Comparison of ENCODE assay signal across 9 cellular contexts in the genomic region with DNA sequence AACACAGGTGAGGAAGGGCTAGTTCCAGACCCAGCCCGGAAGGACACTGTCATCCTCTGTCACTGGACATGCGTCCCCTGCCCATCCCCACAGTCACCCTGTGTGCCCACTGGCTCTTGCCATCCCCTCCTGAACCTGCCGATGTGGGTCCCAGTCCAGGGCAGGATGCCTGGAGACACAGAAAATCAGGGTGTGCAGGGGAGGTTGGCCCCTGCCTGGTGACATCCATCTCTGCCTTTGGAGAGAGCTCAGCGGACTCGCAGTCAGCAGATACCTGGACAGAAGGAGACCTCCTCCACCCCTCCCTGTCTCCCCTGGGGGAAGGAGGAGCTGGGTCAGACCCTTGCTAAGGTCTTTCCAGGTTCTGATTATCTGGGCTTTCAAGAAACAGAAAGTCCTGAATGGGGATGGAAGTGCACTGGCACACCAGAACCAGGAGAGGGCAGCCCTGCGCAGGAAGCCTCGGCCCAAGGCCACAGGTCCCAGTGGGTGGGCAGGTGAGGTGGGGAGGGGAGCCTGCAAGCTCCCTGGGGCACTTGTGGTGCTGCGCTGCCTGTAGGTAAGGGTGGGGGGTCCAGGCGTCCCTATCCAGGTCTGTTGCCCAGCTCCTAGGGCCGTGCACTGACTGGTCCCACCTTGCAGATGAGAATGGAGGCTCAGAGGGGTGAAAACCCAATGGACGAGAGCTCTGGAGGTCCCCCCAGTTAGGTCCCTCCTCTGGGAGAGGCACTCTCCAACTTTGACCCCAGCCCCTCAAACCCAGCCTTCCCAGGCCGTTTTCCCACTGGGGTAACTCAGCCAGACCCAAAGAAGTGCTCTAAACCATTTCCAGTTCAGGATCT. TPM values are rescaled to one million over a fixed set of nuclear protein-coding genes. Genes with fewer than 3 reads are reported as not detected.
A peak's percentile ranks its signal among the peaks of the same experiment; 100 is the strongest.
DNase-seq lines count a peak whose midpoint lies in the region; ATAC-seq and TF ChIP-seq lines count a peak whose summit lies in the region.
"Had no signal": no experiment of that assay in that cellular context is flagged by ENCODE, and none has a peak within 500 bp of the region (broad histone marks: within the 10 kb centered on the region; RNA-seq: fewer than 3 reads in every experiment).

No MANE protein-coding gene starts in this region.

- ATAC-seq in GM21737 (IDR thresholded peaks at IDR 0.05; ENCODE audit: unreplicated experiment): no peak
- ATAC-seq in GM18868 (IDR thresholded peaks at IDR 0.05; ENCODE audit: unreplicated experiment): no peak

- in situ Hi-C loops in KBM-7 (cut with MboI; ENCODE audit: low pct_unique_long_range_greater_than_20kb, low sequenced_read_pairs): no loop called here

- H3K27me3 Mint-ChIP-seq in neural crest cell (ENCODE audit: low read depth): peaks cover 20% of the 10 kb centered on the region

- no peak overlapping the region for H3K27ac Mint-ChIP-seq in neural crest cell (ENCODE audit: unreplicated experiment)

- TF ChIP-seq CTCF in epithelial cell of proximal tubule (conservative IDR thresholded peaks at IDR 0.05; ENCODE audit: low read depth, low read length) (peak; percentile 88), neural crest cell (conservative IDR thresholded peaks at IDR 0.05) (peak; percentile 80)

- no peaks in the 10 kb centered on the region for H3K36me3 Mint-ChIP-seq in neural crest cell (ENCODE audit: low read depth)

- no peak overlapping the region for H3K4me3 Mint-ChIP-seq in neural crest cell

- H3K4me1 Mint-ChIP-seq in neural crest cell: peaks cover 6% of the 10 kb centered on the region

- H3K4me3 ChIP-seq in epithelial cell of proximal tubule (ENCODE audit: low read depth, low read length): no peak overlapping the region

- peaks cover 6% of the 10 kb centered on the region for H3K9me3 Mint-ChIP-seq in neural crest cell

- DNase-seq in ELR (ENCODE audit: low read depth): peak; percentile 49
- peak; percentile 37 for DNase-seq in KBM-7
- peak; percentile 16 to 27 for DNase-seq in activated CD4-positive, alpha-beta T cell treated with anti-CD3 and anti-CD28 coated beads for 4 hours
- DNase-seq in epithelial cell of proximal tubule (ENCODE audit: low read depth): no peak
- DNase-seq in neural crest cell (ENCODE audit: low read depth, low spot score): peak; percentile 54

RNA-seq across cellular contexts. Expression of a gene that starts 9.7 kb away (rescaled TPM):
- total RNA-seq in epithelial cell of proximal tubule (not detected in 2 replicates), neural crest cell (not detected in 2 replicates)
- total RNA-seq: pulmonary artery endothelial cell; T-helper 1 cell treated with Interleukin-12 subunit alpha and Interleukin-12 subunit beta and Interleukin-4 antibody, amounts not matched to agents 30 ng/mL and 1 ng/mL, for 36 hours had no signal

RNA-seq across cellular contexts. Expression of a gene that starts 14.1 kb away (rescaled TPM):
- total RNA-seq in epithelial cell of proximal tubule (274 and 409 TPM in 2 replicates), neural crest cell (138 and 143 TPM in 2 replicates)
